ENCODE assay signal across 9 cellular contexts in genomic region chr12:63649517-63649916, GRCh38. TPM values are rescaled to one million over a fixed set of nuclear protein-coding genes. Genes with fewer than 3 reads are reported as not detected.
DNase-seq lines count a peak whose midpoint lies in the region; FAIRE-seq and TF ChIP-seq lines count a peak whose summit lies in the region.
"Not testable (repeated sequence)": the region's sequence is repeated elsewhere in the genome, so short reads cannot be mapped to it uniquely, and the experiment has no call there.
"Had no signal": no experiment of that assay in that cellular context is flagged by ENCODE, and none has a peak within 500 bp of the region (broad histone marks: within the 10 kb centered on the region; RNA-seq: fewer than 3 reads in every experiment).

No MANE protein-coding gene starts in this region.

- peak overlapping the region; percentile 15 for H3K4me2 ChIP-seq in astrocyte (ENCODE audit: low read length)

- H3K9ac ChIP-seq in astrocyte (ENCODE audit: low read length), result not testable (repeated sequence)

- H3K9me3 ChIP-seq in SJCRH30 (replicated peaks); astrocyte (ENCODE audit: insufficient read depth, low read depth, low read length): not testable (repeated sequence)

- not testable (repeated sequence) for H3K36me3 ChIP-seq in SJCRH30; astrocyte (ENCODE audit: insufficient read depth, low read length)

- not testable (repeated sequence) for H3K4me1 ChIP-seq in SJCRH30; astrocyte (ENCODE audit: insufficient read depth, low read length)

- not testable (repeated sequence) for TF ChIP-seq CTCF in astrocyte (IDR thresholded peaks at IDR 0.05; ENCODE audit: insufficient read depth, low read depth, low read length); foreskin fibroblast (IDR thresholded peaks at IDR 0.05; ENCODE audit: low read depth, low read length)

- not testable (repeated sequence) for H3K36me3 Mint-ChIP-seq in astrocyte (ENCODE audit: low read depth, unreplicated experiment)

- peaks cover 14% of the 10 kb centered on the region for H3K4me1 Mint-ChIP-seq in astrocyte (ENCODE audit: low read depth, unreplicated experiment)

- not testable (repeated sequence) for H3K4me3 Mint-ChIP-seq in astrocyte (ENCODE audit: unreplicated experiment)

- FAIRE-seq in astrocyte (lab: Jason Lieb, UNC), result not testable (repeated sequence)

- not testable (repeated sequence) for H3K27me3 Mint-ChIP-seq in astrocyte (ENCODE audit: low read depth, unreplicated experiment)

- not testable (repeated sequence) for H3K4me3 ChIP-seq in SJCRH30; astrocyte (ENCODE audit: insufficient read depth, low read depth, low read length); foreskin fibroblast (ENCODE audit: low read depth in 1 of 2, low read length in 2 of 2)

- not testable (repeated sequence) for H3K79me2 ChIP-seq in astrocyte (ENCODE audit: insufficient read depth, low read length)

- H4K20me1 ChIP-seq in astrocyte (ENCODE audit: insufficient read depth, low read length), result not testable (repeated sequence)

- H3K27ac ChIP-seq in SJCRH30 (peak overlapping the region; percentile 20; the same call in 1 of the 2 replicates), astrocyte (ENCODE audit: low read depth, low read length) (peak overlapping the region; percentile 19)

- DNase-seq in A172 (ENCODE audit: low spot score), result peak; percentile 72
- DNase-seq in GM04503 (ENCODE audit: low read depth), result peak; percentile 31
- peak; percentile 76 for DNase-seq in LHCN-M2 (ENCODE audit: low read depth)
- not testable (repeated sequence) for DNase-seq in SJCRH30
- peak; percentile 81 for DNase-seq in astrocyte (ENCODE audit: low read depth)
- DNase-seq in dedifferentiated amniotic fluid mesenchymal stem cell (ENCODE audit: extremely low spot score), result peak; percentile 58
- DNase-seq in foreskin fibroblast, result peak; percentile 63 to 80
- DNase-seq in renal cortical epithelial cell (ENCODE audit: low read depth), result peak; percentile 28

- peak overlapping the region; percentile 99 for H3K27ac Mint-ChIP-seq in astrocyte (ENCODE audit: unreplicated experiment)

- not testable (repeated sequence) for H3K9me3 Mint-ChIP-seq in astrocyte (ENCODE audit: unreplicated experiment)

- H3K27me3 ChIP-seq in SJCRH30; astrocyte (ENCODE audit: insufficient read depth, low read length): not testable (repeated sequence)

- not testable (repeated sequence) for H2AFZ ChIP-seq in astrocyte (ENCODE audit: low read depth, low read length)

RNA-seq across cellular contexts. Expression of gene DPY19L2, which starts 18.8 kb away (rescaled TPM):
- 2.1 and 18.8 TPM in 2 replicates for total RNA-seq in A172 (2014; rRNA removed; shearing (Covaris generic))
- total RNA-seq in LHCN-M2 (2014; rRNA removed) (8.5 and 9.8 TPM in 2 replicates), astrocyte (6.5 and 7.3 TPM in 2 replicates), renal cortical epithelial cell (3.6 and 20.8 TPM in 2 replicates)
- polyA plus RNA-seq in LHCN-M2 (2012), result 1.6 TPM
- 3.6 and 4.4 TPM in 2 replicates for total RNA-seq in SJCRH30 (2014; rRNA removed; shearing (Covaris generic))
- total RNA-seq: PC-9 had no signal
